Comparison of ENCODE assay signal across 9 cellular contexts in genomic region chr20:56360133-56360898, GRCh38. TPM values are rescaled to one million over a fixed set of nuclear protein-coding genes. Genes with fewer than 3 reads are reported as not detected.
DNase-seq lines count a peak whose midpoint lies in the region; ATAC-seq, FAIRE-seq and TF ChIP-seq lines count a peak whose summit lies in the region.
"Had no signal": no experiment of that assay in that cellular context is flagged by ENCODE, and none has a peak within 500 bp of the region (broad histone marks: within the 10 kb centered on the region; RNA-seq: fewer than 3 reads in every experiment).

No MANE protein-coding gene starts in this region.

- no peak for FAIRE-seq in H54 (lab: Jason Lieb, UNC)
- FAIRE-seq: GM12892 had no signal

- H3K4me2 ChIP-seq in osteoblast (ENCODE audit: insufficient read depth, low read length): peak overlapping the region; percentile 89

- H3K79me2 ChIP-seq in osteoblast (ENCODE audit: insufficient read depth, low read length): peaks cover 42% of the 10 kb centered on the region

- no peaks in the 10 kb centered on the region for H3K9me3 ChIP-seq in CD8-positive, alpha-beta T cell (ENCODE audit: low read length)
- H3K9me3 ChIP-seq in SJCRH30 (replicated peaks): no peaks in the 10 kb centered on the region
- H3K9me3 ChIP-seq in osteoblast (ENCODE audit: low read depth, low read length): no peaks in the 10 kb centered on the region

- peaks cover 8% of the 10 kb centered on the region for H3K4me1 ChIP-seq in CD8-positive, alpha-beta T cell (ENCODE audit: insufficient read depth, low read length)
- peaks cover 20% of the 10 kb centered on the region for H3K4me1 ChIP-seq in SJCRH30
- peaks cover 14% of the 10 kb centered on the region for H3K4me1 ChIP-seq in osteoblast (ENCODE audit: insufficient read depth, low read length)

- H3K36me3 ChIP-seq in CD8-positive, alpha-beta T cell (ENCODE audit: insufficient read depth, low read length): no peaks in the 10 kb centered on the region
- H3K36me3 ChIP-seq in SJCRH30: no peaks in the 10 kb centered on the region
- H3K36me3 ChIP-seq in osteoblast (ENCODE audit: insufficient read depth, low read length): peaks cover 5% of the 10 kb centered on the region

- POLR2A ChIA-PET in CD8-positive, alpha-beta T cell (lab: Charles Lee): interaction anchor here (1.8 to 3.7 kb wide), 2 partner anchors 32 to 52 kb away, joined by 5 to 21 read pairs; partner anchors contain the start of genes AURKA, CASS4 and CSTF1

- no peak for TF ChIP-seq POLR2A in H54 (IDR thresholded peaks at IDR 0.05; ENCODE audit: low read depth, low read length)

- peak overlapping the region; percentile 87 for H2AFZ ChIP-seq in osteoblast (ENCODE audit: low read length)

- no peak for ATAC-seq in CD8-positive, alpha-beta T cell
- no peak for ATAC-seq in HG02885 (IDR thresholded peaks at IDR 0.05; ENCODE audit: poor library complexity, unreplicated experiment)
- no peak for ATAC-seq in GM21423 (IDR thresholded peaks at IDR 0.05; ENCODE audit: unreplicated experiment)

- intact Hi-C loops in CD8-positive, alpha-beta T cell (cut with DNase I, micrococcal nuclease): no loop called here

- H3K9me3 Mint-ChIP-seq in CD8-positive, alpha-beta T cell: no peaks in the 10 kb centered on the region

- H3K4me1 Mint-ChIP-seq in CD8-positive, alpha-beta T cell (ENCODE audit: low read depth): peaks cover 22% of the 10 kb centered on the region

- H3K36me3 Mint-ChIP-seq in CD8-positive, alpha-beta T cell: peaks cover 12% of the 10 kb centered on the region

- no peak for DNase-seq in CD8-positive, alpha-beta T cell
- DNase-seq in SJCRH30: peak; percentile 66 to 76
- no peak for DNase-seq in epithelial cell of prostate (ENCODE audit: low read depth, low spot score)
- DNase-seq in osteoblast (ENCODE audit: insufficient read length, low spot score, missing footprints): peak; percentile 82
- no peak for DNase-seq in NCI-H774 (lab: John Stamatoyannopoulos, UW)
- DNase-seq in H54 (ENCODE audit: insufficient read length, low spot score): no peak

- H3K4me3 ChIP-seq in CD8-positive, alpha-beta T cell (ENCODE audit: low read depth, low read length): no peak overlapping the region
- H3K4me3 ChIP-seq in SJCRH30 (peak overlapping the region; percentile 73), osteoblast (ENCODE audit: insufficient read depth, low read length) (peak overlapping the region; percentile 75)

- H3K27ac ChIP-seq in CD8-positive, alpha-beta T cell (ENCODE audit: low read depth, low read length): no peak overlapping the region
- H3K27ac ChIP-seq in SJCRH30 (peak overlapping the region; percentile 78), epithelial cell of prostate (peak overlapping the region; percentile 88), osteoblast (ENCODE audit: low read depth, low read length) (peak overlapping the region; percentile 62)

- no peaks in the 10 kb centered on the region for H3K27me3 Mint-ChIP-seq in CD8-positive, alpha-beta T cell (ENCODE audit: low read depth)

- TF ChIP-seq CTCF in CD8-positive, alpha-beta T cell (IDR thresholded peaks at IDR 0.05): no peak
- TF ChIP-seq CTCF in osteoblast (IDR thresholded peaks at IDR 0.05; ENCODE audit: extremely low read depth, low read depth, low read length): no peak

- CTCF ChIA-PET in CD8-positive, alpha-beta T cell (lab: Charles Lee): interaction anchor here (1.2 to 3.0 kb wide), 2 partner anchors 16 to 156 kb away, joined by 3 to 8 read pairs; no protein-coding TSS in a partner anchor

- H4K20me1 ChIP-seq in osteoblast (ENCODE audit: insufficient read depth, low read length): peaks cover 12% of the 10 kb centered on the region

- no peaks in the 10 kb centered on the region for H3K27me3 ChIP-seq in CD8-positive, alpha-beta T cell (ENCODE audit: insufficient read depth, low read length)
- no peaks in the 10 kb centered on the region for H3K27me3 ChIP-seq in SJCRH30
- no peaks in the 10 kb centered on the region for H3K27me3 ChIP-seq in osteoblast (ENCODE audit: insufficient read depth, low read length)

- H3K27ac Mint-ChIP-seq in CD8-positive, alpha-beta T cell: no peak overlapping the region

- peak overlapping the region; percentile 89 for H3K4me3 Mint-ChIP-seq in CD8-positive, alpha-beta T cell

RNA-seq across cellular contexts. Expression of gene FAM210B, which starts 1.5 kb away (rescaled TPM):
- 10 to 100 TPM; 10.8 to 12.1 TPM for total RNA-seq in CD8-positive, alpha-beta T cell
- 106 and 110 TPM in 2 replicates for total RNA-seq in SJCRH30 (2014; rRNA removed; shearing (Covaris generic))
- total RNA-seq in osteoblast: 69.5 and 89.6 TPM in 2 replicates

RNA-seq across cellular contexts. Expression of gene AURKA, which starts 31.7 kb away (rescaled TPM):
- under 1 TPM; 0.22 to 0.81 TPM for total RNA-seq in CD8-positive, alpha-beta T cell
- total RNA-seq in SJCRH30 (2014; rRNA removed; shearing (Covaris generic)): 225 and 240 TPM in 2 replicates
- total RNA-seq in osteoblast: 4.7 and 8.0 TPM in 2 replicates

RNA-seq across cellular contexts. Expression of gene CSTF1, which starts 32.1 kb away (rescaled TPM):
- 10 to 100 TPM; 20.7 to 26.0 TPM for total RNA-seq in CD8-positive, alpha-beta T cell
- 158 and 167 TPM in 2 replicates for total RNA-seq in SJCRH30 (2014; rRNA removed; shearing (Covaris generic))
- total RNA-seq in osteoblast: 25.0 and 26.8 TPM in 2 replicates

RNA-seq across cellular contexts. Expression of gene CASS4, which starts 51.7 kb away (rescaled TPM):
- total RNA-seq in CD8-positive, alpha-beta T cell: 10 to 100 TPM; 23.5 to 26.0 TPM
- 4.9 and 5.1 TPM in 2 replicates for total RNA-seq in SJCRH30 (2014; rRNA removed; shearing (Covaris generic))
- total RNA-seq in osteoblast: under 0.01 TPM in 2 replicates

Comparison
In these comparisons a context has a peak if more than half of its experiments do, and no peak if none do; other contexts are left out.
1. DNase-seq: peak in SJCRH30 (2 of 2) and osteoblast (single experiment); none in CD8-positive, alpha-beta T cell (0 of 7), epithelial cell of prostate (single experiment), NCI-H774 (single experiment) and H54 (single experiment).
2. RNA of gene AURKA, which starts 31.7 kb away (total RNA-seq): 225 to 240 TPM in SJCRH30; 4.7 to 8.0 TPM in osteoblast and 0.22 to 0.81 TPM in CD8-positive, alpha-beta T cell; every median in the first group is over 10 times any median in the second.